Comparison of ENCODE assay signal across 2 cellular contexts in the genomic region with DNA sequence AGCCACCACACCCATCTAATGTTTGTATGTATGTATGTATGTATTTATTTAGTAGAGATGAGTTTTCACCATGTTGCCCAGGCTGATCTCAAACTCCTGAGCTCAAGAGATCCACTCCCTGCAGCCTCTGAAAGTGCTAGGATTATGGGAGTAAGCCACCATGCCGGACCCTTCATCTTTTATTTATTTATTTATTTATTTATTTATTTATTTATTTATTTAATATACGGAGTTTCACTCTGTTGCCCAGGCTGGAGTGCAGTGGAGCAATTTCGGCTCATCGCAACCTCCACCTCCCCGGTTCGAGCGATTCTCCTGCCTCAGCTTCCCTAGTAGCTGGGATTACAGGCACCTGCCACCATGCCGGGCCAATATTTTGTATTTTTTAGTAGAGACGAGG. TPM values are rescaled to one million over a fixed set of nuclear protein-coding genes. Genes with fewer than 3 reads are reported as not detected.
DNase-seq lines count a peak whose midpoint lies in the region; ATAC-seq, FAIRE-seq and TF ChIP-seq lines count a peak whose summit lies in the region.
"Not testable (repeated sequence)": the region's sequence is repeated elsewhere in the genome, so short reads cannot be mapped to it uniquely, and the experiment has no call there.

No MANE protein-coding gene starts in this region.

- not testable (repeated sequence) for TF ChIP-seq CTCF in A549 (IDR thresholded peaks at IDR 0.05); HEK293 (tag by site-specific recombination; IDR thresholded peaks at IDR 0.05)

- not testable (repeated sequence) for H3K4me2 ChIP-seq in A549

- DNase-seq in A549 (ENCODE audit: low read depth in 1 of 2, low spot score in 1 of 2), result not testable (repeated sequence)

- not testable (repeated sequence) for H3K27ac ChIP-seq in A549; HEK293 (ENCODE audit: extremely low read depth, low read depth, low read length)

- CTCF ChIA-PET in A549 (lab: Yijun Ruan, JAX); HEK293 (lab: Yijun Ruan, JAX): not testable (repeated sequence)

- WGBS in A549 (ENCODE audit: missing lambda C conversion rate), result 39% methylated on average over 9 of the region's 9 CpGs

- H3K9me3 ChIP-seq in A549; HEK293 (ENCODE audit: control insufficient read depth, insufficient read depth, low read depth, low read length): not testable (repeated sequence)

- ATAC-seq in A549, result not testable (repeated sequence)

- FAIRE-seq in A549 (lab: Jason Lieb, UNC), result not testable (repeated sequence)

- POLR2A ChIA-PET in A549 (lab: Yijun Ruan, JAX); HEK293 (lab: Yijun Ruan, JAX): not testable (repeated sequence)

- TF ChIP-seq RAD21 in A549 (conservative IDR thresholded peaks at IDR 0.05 in 1 of 2, IDR thresholded peaks at IDR 0.05 in 1 of 2), result not testable (repeated sequence)

- TF ChIP-seq POLR2A in A549 (IDR thresholded peaks at IDR 0.05; ENCODE audit: low read length), result not testable (repeated sequence)

- not testable (repeated sequence) for H3K4me1 ChIP-seq in A549; HEK293 (ENCODE audit: control insufficient read depth, insufficient read depth, low read length)

- not testable (repeated sequence) for H3K36me3 ChIP-seq in HEK293 (ENCODE audit: control insufficient read depth in 2 of 2, insufficient read depth in 1 of 2, low read length in 2 of 2)

- not testable (repeated sequence) for TF ChIP-seq EP300 in A549 (IDR thresholded peaks at IDR 0.05)

- H3K4me3 ChIP-seq in A549; HEK293 (ENCODE audit: low read depth, low read length): not testable (repeated sequence)

TF ChIP-seq in A549, 52 proteins besides CTCF, POLR2A, EP300 and RAD21:
- TF ChIP-seq ZC3H11A (IDR thresholded peaks at IDR 0.05), result peak; percentile 50
TF ChIP-seq in A549: peak in this region for 1; not testable (repeated sequence) for 51.

TF ChIP-seq in HEK293, 187 proteins besides CTCF, POLR2A, EP300 and RAD21:
- TF ChIP-seq ZBTB8A (tag by site-specific recombination; IDR thresholded peaks at IDR 0.05) (0 out of 2 replicates have a peak, but pooled peaks have one; percentile 31), ZNF510 (tag by site-specific recombination; IDR thresholded peaks at IDR 0.05; ENCODE audit: insufficient replicate concordance) (peak; percentile 10), ZNF140 (tag by site-specific recombination; IDR thresholded peaks at IDR 0.05) (peak; percentile 43; the same call in 1 of the 2 replicates), ZNF426 (tag by site-specific recombination; IDR thresholded peaks at IDR 0.05) (peak; percentile 64), ZNF555 (tag by site-specific recombination; conservative IDR thresholded peaks at IDR 0.05) (peak; percentile 61), ZNF394 (tag by site-specific recombination; IDR thresholded peaks at IDR 0.05; ENCODE audit: borderline replicate concordance) (peak; percentile 73; the same call in 1 of the 2 replicates), ZNF623 (tag by site-specific recombination; IDR thresholded peaks at IDR 0.05) (peak; percentile 37; the same call in 1 of the 2 replicates)
- TF ChIP-seq, protein P1, sequence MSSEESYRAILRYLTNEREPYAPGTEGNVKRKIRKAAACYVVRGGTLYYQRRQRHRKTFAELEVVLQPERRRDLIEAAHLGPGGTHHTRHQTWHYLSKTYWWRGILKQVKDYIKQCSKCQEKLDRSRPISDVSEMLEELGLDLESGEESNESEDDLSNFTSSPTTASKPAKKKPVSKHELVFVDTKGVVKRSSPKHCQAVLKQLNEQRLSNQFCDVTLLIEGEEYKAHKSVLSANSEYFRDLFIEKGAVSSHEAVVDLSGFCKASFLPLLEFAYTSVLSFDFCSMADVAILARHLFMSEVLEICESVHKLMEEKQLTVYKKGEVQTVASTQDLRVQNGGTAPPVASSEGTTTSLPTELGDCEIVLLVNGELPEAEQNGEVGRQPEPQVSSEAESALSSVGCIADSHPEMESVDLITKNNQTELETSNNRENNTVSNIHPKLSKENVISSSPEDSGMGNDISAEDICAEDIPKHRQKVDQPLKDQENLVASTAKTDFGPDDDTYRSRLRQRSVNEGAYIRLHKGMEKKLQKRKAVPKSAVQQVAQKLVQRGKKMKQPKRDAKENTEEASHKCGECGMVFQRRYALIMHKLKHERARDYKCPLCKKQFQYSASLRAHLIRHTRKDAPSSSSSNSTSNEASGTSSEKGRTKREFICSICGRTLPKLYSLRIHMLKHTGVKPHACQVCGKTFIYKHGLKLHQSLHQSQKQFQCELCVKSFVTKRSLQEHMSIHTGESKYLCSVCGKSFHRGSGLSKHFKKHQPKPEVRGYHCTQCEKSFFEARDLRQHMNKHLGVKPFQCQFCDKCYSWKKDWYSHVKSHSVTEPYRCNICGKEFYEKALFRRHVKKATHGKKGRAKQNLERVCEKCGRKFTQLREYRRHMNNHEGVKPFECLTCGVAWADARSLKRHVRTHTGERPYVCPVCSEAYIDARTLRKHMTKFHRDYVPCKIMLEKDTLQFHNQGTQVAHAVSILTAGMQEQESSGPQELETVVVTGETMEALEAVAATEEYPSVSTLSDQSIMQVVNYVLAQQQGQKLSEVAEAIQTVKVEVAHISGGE (tag by site-specific recombination; conservative IDR thresholded peaks at IDR 0.05; ENCODE audit: low read depth), result peak; percentile 68
- TF ChIP-seq, protein P2, sequence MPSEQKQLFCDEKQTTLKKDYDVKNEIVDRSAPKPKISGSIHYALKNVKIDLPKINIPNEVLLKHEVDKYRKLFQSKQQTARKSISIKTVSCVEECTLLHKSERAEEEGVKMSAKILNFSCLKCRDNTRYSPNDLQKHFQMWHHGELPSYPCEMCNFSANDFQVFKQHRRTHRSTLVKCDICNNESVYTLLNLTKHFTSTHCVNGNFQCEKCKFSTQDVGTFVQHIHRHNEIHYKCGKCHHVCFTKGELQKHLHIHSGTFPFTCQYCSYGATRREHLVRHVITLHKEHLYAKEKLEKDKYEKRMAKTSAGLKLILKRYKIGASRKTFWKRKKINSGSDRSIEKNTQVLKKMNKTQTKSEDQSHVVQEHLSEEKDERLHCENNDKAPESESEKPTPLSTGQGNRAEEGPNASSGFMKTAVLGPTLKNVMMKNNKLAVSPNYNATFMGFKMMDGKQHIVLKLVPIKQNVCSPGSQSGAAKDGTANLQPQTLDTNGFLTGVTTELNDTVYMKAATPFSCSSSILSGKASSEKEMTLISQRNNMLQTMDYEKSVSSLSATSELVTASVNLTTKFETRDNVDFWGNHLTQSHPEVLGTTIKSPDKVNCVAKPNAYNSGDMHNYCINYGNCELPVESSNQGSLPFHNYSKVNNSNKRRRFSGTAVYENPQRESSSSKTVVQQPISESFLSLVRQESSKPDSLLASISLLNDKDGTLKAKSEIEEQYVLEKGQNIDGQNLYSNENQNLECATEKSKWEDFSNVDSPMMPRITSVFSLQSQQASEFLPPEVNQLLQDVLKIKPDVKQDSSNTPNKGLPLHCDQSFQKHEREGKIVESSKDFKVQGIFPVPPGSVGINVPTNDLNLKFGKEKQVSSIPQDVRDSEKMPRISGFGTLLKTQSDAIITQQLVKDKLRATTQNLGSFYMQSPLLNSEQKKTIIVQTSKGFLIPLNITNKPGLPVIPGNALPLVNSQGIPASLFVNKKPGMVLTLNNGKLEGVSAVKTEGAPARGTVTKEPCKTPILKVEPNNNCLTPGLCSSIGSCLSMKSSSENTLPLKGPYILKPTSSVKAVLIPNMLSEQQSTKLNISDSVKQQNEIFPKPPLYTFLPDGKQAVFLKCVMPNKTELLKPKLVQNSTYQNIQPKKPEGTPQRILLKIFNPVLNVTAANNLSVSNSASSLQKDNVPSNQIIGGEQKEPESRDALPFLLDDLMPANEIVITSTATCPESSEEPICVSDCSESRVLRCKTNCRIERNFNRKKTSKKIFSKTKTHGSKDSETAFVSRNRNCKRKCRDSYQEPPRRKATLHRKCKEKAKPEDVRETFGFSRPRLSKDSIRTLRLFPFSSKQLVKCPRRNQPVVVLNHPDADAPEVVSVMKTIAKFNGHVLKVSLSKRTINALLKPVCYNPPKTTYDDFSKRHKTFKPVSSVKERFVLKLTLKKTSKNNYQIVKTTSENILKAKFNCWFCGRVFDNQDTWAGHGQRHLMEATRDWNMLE (tag by site-specific recombination; conservative IDR thresholded peaks at IDR 0.05; ENCODE audit: low read depth), result peak; percentile 70; the same call in 1 of the 2 replicates
TF ChIP-seq in HEK293: peak in this region for 9; not testable (repeated sequence) for 178.

RNA-seq across cellular contexts. Expression of a gene that starts 49.9 kb away (rescaled TPM):
- polyA plus RNA-seq in A549 (2011; rRNA removed) (0.39 TPM in 1 of 2 replicates, not detected in the other), A549 (2017; fragmentation: RNase III; extraction: RNeasy Plus Mini Kit Qiagen cat#74134 plus additional on column Dnase treatment) (0.12 to 0.17 TPM (median 0.16 TPM) in 3 replicates)
- not detected in 2 replicates for polyA plus RNA-seq in A549 (2012; cell fraction: cytosol; rRNA removed)
- not detected in 2 replicates for polyA plus RNA-seq in A549 (2012; cell fraction: nucleus; rRNA removed)
- polyA minus RNA-seq in A549 (2011; rRNA and poly(A)+ RNA removed), result 1.1 TPM in 1 of 2 replicates, not detected in the other
